8 cellular contexts compared by ENCODE assay signal in the genomic region with DNA sequence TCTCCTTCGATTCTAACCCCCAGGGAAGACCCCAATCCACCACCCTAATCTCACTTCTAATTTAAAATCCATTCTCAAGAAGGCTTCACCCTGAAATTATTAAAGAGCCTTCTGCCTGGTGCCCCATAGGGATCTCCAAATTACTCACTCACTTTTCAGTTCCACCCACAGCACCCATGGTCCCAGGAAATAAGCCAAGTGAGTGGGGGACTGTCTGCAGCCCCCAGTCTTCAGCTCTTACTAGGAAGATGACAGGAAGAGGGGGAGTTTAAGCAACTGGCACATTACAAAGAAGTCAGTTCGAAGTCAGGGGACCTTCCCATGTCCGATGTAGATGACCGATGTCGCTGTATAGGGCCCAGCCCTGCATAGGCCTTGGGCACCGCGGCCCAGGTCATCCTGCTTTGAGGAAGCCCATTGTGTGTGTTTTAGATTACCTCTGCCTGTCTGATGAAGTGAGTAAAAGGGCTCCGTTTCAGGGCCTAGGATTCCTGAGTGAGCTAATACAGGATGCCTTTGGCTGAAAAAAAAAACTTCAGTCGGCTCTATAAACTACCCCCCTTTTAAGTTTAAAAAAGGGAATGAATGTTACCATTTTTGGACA. TPM values are rescaled to one million over a fixed set of nuclear protein-coding genes. Genes with fewer than 3 reads are reported as not detected.
A peak's percentile ranks its signal among the peaks of the same experiment; 100 is the strongest.
DNase-seq lines count a peak whose midpoint lies in the region; ATAC-seq and TF ChIP-seq lines count a peak whose summit lies in the region.

No MANE protein-coding gene starts in this region.

- H3K4me3 ChIP-seq in BLaER1, result peak overlapping the region; percentile 97
- H3K4me3 ChIP-seq in NB4 (ENCODE audit: low read depth, low read length), result peak overlapping the region; percentile 63

- intact Hi-C loops in natural killer cell (cut with micrococcal nuclease), result no loop called here

- H3K27me3 ChIP-seq in BLaER1, result peaks cover 17% of the 10 kb centered on the region

- peak overlapping the region; percentile 46 to 68 for H3K27ac Mint-ChIP-seq in natural killer cell

- peak overlapping the region; percentile 95 for H3K4me2 ChIP-seq in BLaER1

- peaks cover 47% of the 10 kb centered on the region for H4K20me1 ChIP-seq in BLaER1

- peak overlapping the region; percentile 86 for H3K27ac ChIP-seq in BLaER1

- H3K4me1 ChIP-seq in BLaER1, result peaks cover 31% of the 10 kb centered on the region

- TF ChIP-seq CTCF in NB4 (IDR thresholded peaks at IDR 0.05; ENCODE audit: low read depth, low read length) (no peak), natural killer cell (IDR thresholded peaks at IDR 0.05) (no peak)

- peaks cover 22% of the 10 kb centered on the region for H3K9me3 ChIP-seq in BLaER1

- H3K27me3 Mint-ChIP-seq in natural killer cell (ENCODE audit: low read depth in 2 of 2), result peaks cover 0 to 9% of the 10 kb centered on the region in 2 donors

- H3K36me3 ChIP-seq in BLaER1, result peaks cover 32% of the 10 kb centered on the region

- no peak for TF ChIP-seq POLR2A in NB4 (IDR thresholded peaks at IDR 0.05; ENCODE audit: extremely low read depth, insufficient read length)

- H3K9ac ChIP-seq in BLaER1, result peak overlapping the region; percentile 85

- ATAC-seq in natural killer cell (no peak), GM18867 (IDR thresholded peaks at IDR 0.05; ENCODE audit: unreplicated experiment) (no peak), HG02970 (IDR thresholded peaks at IDR 0.05; ENCODE audit: low FRiP score, unreplicated experiment) (no peak)

- no peaks in the 10 kb centered on the region for H3K36me3 Mint-ChIP-seq in natural killer cell

- H3K4me3 Mint-ChIP-seq in natural killer cell, result peak overlapping the region; percentile 74

- DNase-seq in NB4 (ENCODE audit: low read depth), result no peak
- peak; percentile 75 for DNase-seq in dedifferentiated amniotic fluid mesenchymal stem cell (ENCODE audit: extremely low spot score)
- no peak for DNase-seq in natural killer cell
- DNase-seq in C1 segment of cervical spinal cord (lab: John Stamatoyannopoulos, UW), result no peak
- DNase-seq in ureter (ENCODE audit: low spot score), result no peak

- H3K4me1 Mint-ChIP-seq in natural killer cell, result peaks cover 33 to 36% of the 10 kb centered on the region in 2 donors

- no peaks in the 10 kb centered on the region for H3K9me3 Mint-ChIP-seq in natural killer cell

RNA-seq across cellular contexts. Expression of gene ACTN1, which starts 1.9 kb away (rescaled TPM):
- total RNA-seq in natural killer cell, result 10 to 100 TPM; 14.9 to 39.5 (median 19.6) TPM
- total RNA-seq in ureter, result 286 TPM
